Comparison of ENCODE assay signal across 8 cellular contexts in the genomic region with DNA sequence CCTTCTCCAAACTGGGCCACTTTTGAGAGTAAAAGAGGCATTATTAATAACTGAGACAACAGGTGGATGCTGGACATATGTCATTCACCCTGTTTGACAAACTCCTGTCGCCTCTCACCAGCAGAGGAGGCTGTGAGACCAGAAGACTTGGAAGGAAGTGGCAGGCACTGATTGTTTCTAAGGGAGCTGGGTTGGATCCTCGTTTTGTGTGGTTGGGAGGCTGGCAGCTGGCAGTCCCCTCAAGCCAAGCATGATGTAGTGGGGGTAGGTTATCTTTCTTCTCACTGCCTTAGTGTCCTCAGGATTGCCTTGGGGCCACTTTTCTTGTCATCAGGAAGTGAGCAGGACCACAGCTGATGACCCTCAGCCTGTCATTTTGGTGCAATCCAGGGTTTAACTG.
DNase-seq lines count a peak whose midpoint lies in the region; ATAC-seq, FAIRE-seq and TF ChIP-seq lines count a peak whose summit lies in the region.
"Had no signal": no experiment of that assay in that cellular context is flagged by ENCODE, and none has a peak within 500 bp of the region (broad histone marks: within the 10 kb centered on the region; RNA-seq: fewer than 3 reads in every experiment).

No MANE protein-coding gene starts in this region.

- H3K36me3 Mint-ChIP-seq in osteocyte (ENCODE audit: unreplicated experiment) = no peaks in the 10 kb centered on the region

- peak overlapping the region; percentile 87 for H3K27ac Mint-ChIP-seq in osteocyte (ENCODE audit: unreplicated experiment)
- H3K27ac Mint-ChIP-seq: activated T-cell treated with anti-CD3 and anti-CD28 coated beads, Interleukin-2, amount 50 U/mL, for 72 hours had no signal

- ATAC-seq in sciatic nerve = no peak
- ATAC-seq in GM18867 (IDR thresholded peaks at IDR 0.05; ENCODE audit: unreplicated experiment) = no peak
- ATAC-seq: activated T-cell treated with anti-CD3 and anti-CD28 coated beads, Interleukin-2, amount 50 U/mL, for 72 hours had no signal

- intact Hi-C loops in sciatic nerve (cut with DNase I) = no loop called here

- H3K4me3 ChIP-seq in GM12864 (ENCODE audit: low read depth, low read length) = no peak overlapping the region

- peaks cover 64% of the 10 kb centered on the region for H3K4me1 Mint-ChIP-seq in osteocyte (ENCODE audit: unreplicated experiment)

- FAIRE-seq in GM12892 (lab: Jason Lieb, UNC) = no peak

- no peaks in the 10 kb centered on the region for H3K27me3 Mint-ChIP-seq in osteocyte (ENCODE audit: unreplicated experiment)

- H3K9me3 Mint-ChIP-seq in osteocyte (ENCODE audit: unreplicated experiment) = no peaks in the 10 kb centered on the region
- H3K9me3 Mint-ChIP-seq: activated T-cell treated with anti-CD3 and anti-CD28 coated beads, Interleukin-2, amount 50 U/mL, for 72 hours had no signal

- no peak for DNase-seq in GM12864 (ENCODE audit: low read depth)
- peak; percentile 90 for DNase-seq in LHCN-M2 (ENCODE audit: low read depth)
- DNase-seq in dermis blood vessel endothelial cell = peak; percentile 81
- DNase-seq in osteocyte (ENCODE audit: extremely low spot score, unreplicated experiment) = no peak
- no peak for DNase-seq in GM12892 (ENCODE audit: insufficient read length)
- no peak for DNase-seq in sciatic nerve (ENCODE audit: low spot score)

- no peak for TF ChIP-seq POLR2A in GM12892 (IDR thresholded peaks at IDR 0.05; ENCODE audit: low read depth, low read length)

- TF ChIP-seq CTCF in GM12864 (IDR thresholded peaks at IDR 0.05; ENCODE audit: low read depth, low read length, missing control alignments) = peak; percentile 51
- peak; percentile 62 for TF ChIP-seq CTCF in osteocyte (IDR thresholded peaks at IDR 0.05)

- no peak overlapping the region for H3K4me3 Mint-ChIP-seq in osteocyte (ENCODE audit: unreplicated experiment)
- H3K4me3 Mint-ChIP-seq: activated T-cell treated with anti-CD3 and anti-CD28 coated beads, Interleukin-2, amount 50 U/mL, for 72 hours had no signal

Comparison
In these comparisons a context has a peak if more than half of its experiments do, and no peak if none do; other contexts are left out.
1. DNase-seq: peak in LHCN-M2 (single experiment) and dermis blood vessel endothelial cell (single experiment); none in GM12864 (single experiment), osteocyte (single experiment), GM12892 (single experiment) and sciatic nerve (single experiment).